In the genomic region with DNA sequence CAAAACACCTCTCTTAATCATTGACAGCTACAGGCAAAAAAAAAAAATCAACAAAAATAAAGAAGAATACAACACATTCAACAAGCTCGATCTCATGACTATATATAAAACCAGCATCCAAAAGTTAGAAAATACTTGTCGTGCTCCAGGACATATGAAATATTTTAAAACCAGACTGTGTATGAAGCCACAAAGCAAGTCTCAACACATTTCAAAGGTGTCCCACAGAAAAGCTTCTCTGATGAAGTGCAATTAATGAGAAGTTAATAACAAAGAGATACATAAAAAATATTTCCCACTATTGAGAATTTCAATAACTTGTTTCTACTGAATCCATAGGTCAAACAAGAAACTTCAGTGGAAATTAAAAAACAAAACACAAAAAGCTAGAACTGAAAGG, we compare ENCODE assay signal across 1 cellular context.
TF ChIP-seq lines count a peak whose summit lies in the region.

No MANE protein-coding gene starts in this region.

TF ChIP-seq in SK-N-SH treated with all-trans-retinoic acid at 6 μM for 48 hours, 23 proteins besides CTCF, POLR2A, EP300 and RAD21 (continued from another document):
- TF ChIP-seq, protein P1, sequence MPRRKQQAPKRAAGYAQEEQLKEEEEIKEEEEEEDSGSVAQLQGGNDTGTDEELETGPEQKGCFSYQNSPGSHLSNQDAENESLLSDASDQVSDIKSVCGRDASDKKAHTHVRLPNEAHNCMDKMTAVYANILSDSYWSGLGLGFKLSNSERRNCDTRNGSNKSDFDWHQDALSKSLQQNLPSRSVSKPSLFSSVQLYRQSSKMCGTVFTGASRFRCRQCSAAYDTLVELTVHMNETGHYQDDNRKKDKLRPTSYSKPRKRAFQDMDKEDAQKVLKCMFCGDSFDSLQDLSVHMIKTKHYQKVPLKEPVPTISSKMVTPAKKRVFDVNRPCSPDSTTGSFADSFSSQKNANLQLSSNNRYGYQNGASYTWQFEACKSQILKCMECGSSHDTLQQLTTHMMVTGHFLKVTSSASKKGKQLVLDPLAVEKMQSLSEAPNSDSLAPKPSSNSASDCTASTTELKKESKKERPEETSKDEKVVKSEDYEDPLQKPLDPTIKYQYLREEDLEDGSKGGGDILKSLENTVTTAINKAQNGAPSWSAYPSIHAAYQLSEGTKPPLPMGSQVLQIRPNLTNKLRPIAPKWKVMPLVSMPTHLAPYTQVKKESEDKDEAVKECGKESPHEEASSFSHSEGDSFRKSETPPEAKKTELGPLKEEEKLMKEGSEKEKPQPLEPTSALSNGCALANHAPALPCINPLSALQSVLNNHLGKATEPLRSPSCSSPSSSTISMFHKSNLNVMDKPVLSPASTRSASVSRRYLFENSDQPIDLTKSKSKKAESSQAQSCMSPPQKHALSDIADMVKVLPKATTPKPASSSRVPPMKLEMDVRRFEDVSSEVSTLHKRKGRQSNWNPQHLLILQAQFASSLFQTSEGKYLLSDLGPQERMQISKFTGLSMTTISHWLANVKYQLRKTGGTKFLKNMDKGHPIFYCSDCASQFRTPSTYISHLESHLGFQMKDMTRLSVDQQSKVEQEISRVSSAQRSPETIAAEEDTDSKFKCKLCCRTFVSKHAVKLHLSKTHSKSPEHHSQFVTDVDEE (CRISPR knock-in tag; IDR thresholded peaks at IDR 0.05): no peak
- TF ChIP-seq CSDC2 (CRISPR knock-in tag; IDR thresholded peaks at IDR 0.05): no peak
- no peak for TF ChIP-seq OSR1 (CRISPR knock-in tag; IDR thresholded peaks at IDR 0.05)
- TF ChIP-seq BACH2 (CRISPR knock-in tag; IDR thresholded peaks at IDR 0.05; ENCODE audit: borderline replicate concordance): no peak
- TF ChIP-seq RARB (CRISPR knock-in tag; IDR thresholded peaks at IDR 0.05): no peak
- no peak for TF ChIP-seq ZFP3 (CRISPR knock-in tag; IDR thresholded peaks at IDR 0.05)
- no peak for TF ChIP-seq GLIS3 (CRISPR knock-in tag; IDR thresholded peaks at IDR 0.05)
- TF ChIP-seq TCF4 (CRISPR knock-in tag; IDR thresholded peaks at IDR 0.05; ENCODE audit: borderline replicate concordance): no peak
- TF ChIP-seq, protein P2, sequence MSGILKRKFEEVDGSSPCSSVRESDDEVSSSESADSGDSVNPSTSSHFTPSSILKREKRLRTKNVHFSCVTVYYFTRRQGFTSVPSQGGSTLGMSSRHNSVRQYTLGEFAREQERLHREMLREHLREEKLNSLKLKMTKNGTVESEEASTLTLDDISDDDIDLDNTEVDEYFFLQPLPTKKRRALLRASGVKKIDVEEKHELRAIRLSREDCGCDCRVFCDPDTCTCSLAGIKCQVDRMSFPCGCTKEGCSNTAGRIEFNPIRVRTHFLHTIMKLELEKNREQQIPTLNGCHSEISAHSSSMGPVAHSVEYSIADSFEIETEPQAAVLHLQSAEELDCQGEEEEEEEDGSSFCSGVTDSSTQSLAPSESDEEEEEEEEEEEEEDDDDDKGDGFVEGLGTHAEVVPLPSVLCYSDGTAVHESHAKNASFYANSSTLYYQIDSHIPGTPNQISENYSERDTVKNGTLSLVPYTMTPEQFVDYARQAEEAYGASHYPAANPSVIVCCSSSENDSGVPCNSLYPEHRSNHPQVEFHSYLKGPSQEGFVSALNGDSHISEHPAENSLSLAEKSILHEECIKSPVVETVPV (CRISPR knock-in tag; IDR thresholded peaks at IDR 0.05): no peak
- no peak for TF ChIP-seq ARNTL (CRISPR knock-in tag; IDR thresholded peaks at IDR 0.05; ENCODE audit: borderline replicate concordance, low read depth)
- TF ChIP-seq SNAI2 (CRISPR knock-in tag; IDR thresholded peaks at IDR 0.05): no peak
